15 cellular contexts compared by ENCODE assay signal in the genomic region with DNA sequence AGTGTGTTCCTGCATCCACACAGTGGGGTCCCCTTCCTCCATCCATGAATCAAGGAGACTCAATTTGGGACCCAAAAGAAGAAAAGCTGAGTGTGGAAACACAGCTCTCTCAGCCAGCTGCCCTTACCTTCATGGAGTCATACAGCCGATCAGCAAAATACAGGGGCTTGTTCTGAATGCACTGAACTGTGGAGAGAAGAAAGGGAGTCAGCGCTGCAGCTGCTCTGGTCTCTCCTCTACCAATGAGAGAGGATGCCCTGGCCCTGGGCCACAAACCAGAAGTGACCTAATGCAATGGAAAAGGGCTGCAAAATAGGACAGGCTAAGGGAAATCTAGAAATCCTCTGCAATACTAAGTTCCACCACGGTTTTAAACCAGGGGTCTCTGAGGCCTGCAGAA. TPM values are rescaled to one million over a fixed set of nuclear protein-coding genes. Genes with fewer than 3 reads are reported as not detected.
DNase-seq lines count a peak whose midpoint lies in the region; ATAC-seq and TF ChIP-seq lines count a peak whose summit lies in the region.
"Had no signal": no experiment of that assay in that cellular context is flagged by ENCODE, and none has a peak within 500 bp of the region (broad histone marks: within the 10 kb centered on the region; RNA-seq: fewer than 3 reads in every experiment).

No MANE protein-coding gene starts in this region.

- H3K27ac ChIP-seq in epithelial cell of prostate, result peak overlapping the region; percentile 40
- H3K27ac ChIP-seq: SJSA1 had no signal

- H3K4me1 Mint-ChIP-seq in activated CD8-positive, alpha-beta T cell treated with anti-CD3 and anti-CD28 coated beads, Interleukin-2, amount 10 ng/mL, durations not matched to agents 7 days and 5 days (ENCODE audit: low read depth), result peaks cover 3% of the 10 kb centered on the region
- no peaks in the 10 kb centered on the region for H3K4me1 Mint-ChIP-seq in activated CD8-positive, alpha-beta T cell treated with anti-CD3 and anti-CD28 coated beads for 36 hours (ENCODE audit: low read depth)
- H3K4me1 Mint-ChIP-seq: activated B cell treated with CpG ODN at 0.5 μM for 24 hours had no signal

- intact Hi-C loops in activated CD8-positive, alpha-beta T cell treated with anti-CD3 and anti-CD28 coated beads for 36 hours (cut with micrococcal nuclease), result no loop called here

- no peak for DNase-seq in activated CD8-positive, alpha-beta T cell treated with anti-CD3 and anti-CD28 coated beads, Interleukin-2, amount 10 ng/mL, durations not matched to agents 7 days and 5 days
- no peak for DNase-seq in activated CD8-positive, alpha-beta T cell treated with anti-CD3 and anti-CD28 coated beads for 36 hours
- DNase-seq in NCI-H774 (lab: John Stamatoyannopoulos, UW) (peak; percentile 18), epithelial cell of prostate (ENCODE audit: low read depth, low spot score) (no peak), cerebellar nuclear complex (lab: John Stamatoyannopoulos, UW) (no peak), GM13977 (ENCODE audit: low spot score) (no peak)
- DNase-seq: activated B cell treated with CpG ODN at 0.5 μM for 24 hours; activated T-cell treated with anti-CD3 and anti-CD28 coated beads, Interleukin-2, amount 50 U/mL, for 48 hours; aorta; EL; endodermal cell; NCI-H446 had no signal

- no peaks in the 10 kb centered on the region for H3K9me3 Mint-ChIP-seq in activated CD8-positive, alpha-beta T cell treated with anti-CD3 and anti-CD28 coated beads, Interleukin-2, amount 10 ng/mL, durations not matched to agents 7 days and 5 days (ENCODE audit: insufficient read depth)
- peaks cover 5% of the 10 kb centered on the region for H3K9me3 Mint-ChIP-seq in activated CD8-positive, alpha-beta T cell treated with anti-CD3 and anti-CD28 coated beads for 36 hours
- H3K9me3 Mint-ChIP-seq: activated B cell treated with CpG ODN at 0.5 μM for 24 hours had no signal

- H3K4me3 Mint-ChIP-seq in activated CD8-positive, alpha-beta T cell treated with anti-CD3 and anti-CD28 coated beads, Interleukin-2, amount 10 ng/mL, durations not matched to agents 7 days and 5 days, result no peak overlapping the region
- H3K4me3 Mint-ChIP-seq in activated CD8-positive, alpha-beta T cell treated with anti-CD3 and anti-CD28 coated beads for 36 hours, result no peak overlapping the region
- H3K4me3 Mint-ChIP-seq: activated B cell treated with CpG ODN at 0.5 μM for 24 hours, endodermal cell had no signal

- TF ChIP-seq CTCF in activated CD8-positive, alpha-beta T cell treated with anti-CD3 and anti-CD28 coated beads for 36 hours (IDR thresholded peaks at IDR 0.05), result no peak
- no peak for TF ChIP-seq CTCF in GM13977 (IDR thresholded peaks at IDR 0.05; ENCODE audit: extremely low read depth, insufficient read depth, missing control alignments)

- H3K36me3 Mint-ChIP-seq in activated CD8-positive, alpha-beta T cell treated with anti-CD3 and anti-CD28 coated beads, Interleukin-2, amount 10 ng/mL, durations not matched to agents 7 days and 5 days (ENCODE audit: low read depth), result peaks cover 86% of the 10 kb centered on the region
- H3K36me3 Mint-ChIP-seq in activated CD8-positive, alpha-beta T cell treated with anti-CD3 and anti-CD28 coated beads for 36 hours (ENCODE audit: low read depth), result peaks cover 41% of the 10 kb centered on the region

- in situ Hi-C loops in GM13977 (cut with MboI; ENCODE audit: low pct_unique_long_range_greater_than_20kb, low sequenced_read_pairs, unreplicated experiment), result no loop called here

- ATAC-seq in activated CD8-positive, alpha-beta T cell treated with anti-CD3 and anti-CD28 coated beads, Interleukin-2, amount 10 ng/mL, durations not matched to agents 7 days and 5 days, result no peak
- ATAC-seq in activated CD8-positive, alpha-beta T cell treated with anti-CD3 and anti-CD28 coated beads for 36 hours, result no peak
- no peak for ATAC-seq in HG03378 (IDR thresholded peaks at IDR 0.05; ENCODE audit: unreplicated experiment)
- ATAC-seq in HG02759 (IDR thresholded peaks at IDR 0.05; ENCODE audit: unreplicated experiment), result no peak

- no peaks in the 10 kb centered on the region for H3K27me3 Mint-ChIP-seq in activated CD8-positive, alpha-beta T cell treated with anti-CD3 and anti-CD28 coated beads, Interleukin-2, amount 10 ng/mL, durations not matched to agents 7 days and 5 days (ENCODE audit: low read depth)
- H3K27me3 Mint-ChIP-seq in activated CD8-positive, alpha-beta T cell treated with anti-CD3 and anti-CD28 coated beads for 36 hours, result no peaks in the 10 kb centered on the region
- H3K27me3 Mint-ChIP-seq: activated B cell treated with CpG ODN at 0.5 μM for 24 hours had no signal

- peak overlapping the region; percentile 16 for H3K27ac Mint-ChIP-seq in activated CD8-positive, alpha-beta T cell treated with anti-CD3 and anti-CD28 coated beads, Interleukin-2, amount 10 ng/mL, durations not matched to agents 7 days and 5 days
- no peak overlapping the region for H3K27ac Mint-ChIP-seq in activated CD8-positive, alpha-beta T cell treated with anti-CD3 and anti-CD28 coated beads for 36 hours
- H3K27ac Mint-ChIP-seq: activated B cell treated with CpG ODN at 0.5 μM for 24 hours, endodermal cell had no signal

- CTCF ChIA-PET in activated CD8-positive, alpha-beta T cell treated with anti-CD3 and anti-CD28 coated beads, Interleukin-2, amount 10 ng/mL, durations not matched to agents 7 days and 5 days (lab: Charles Lee), result no interaction called here
- CTCF ChIA-PET in activated CD8-positive, alpha-beta T cell treated with anti-CD3 and anti-CD28 coated beads for 36 hours (lab: Charles Lee), result interaction anchor here (1.9 kb wide), 2 partner anchors 8 to 9 kb away, joined by 4 to 6 read pairs; no protein-coding TSS in a partner anchor

- POLR2A ChIA-PET in activated CD8-positive, alpha-beta T cell treated with anti-CD3 and anti-CD28 coated beads, Interleukin-2, amount 10 ng/mL, durations not matched to agents 7 days and 5 days (lab: Charles Lee), result no interaction called here
- POLR2A ChIA-PET in activated CD8-positive, alpha-beta T cell treated with anti-CD3 and anti-CD28 coated beads for 36 hours (lab: Charles Lee), result no interaction called here

RNA-seq across cellular contexts. Expression of a gene that starts 46.7 kb away (rescaled TPM):
- total RNA-seq in activated CD8-positive, alpha-beta T cell treated with anti-CD3 and anti-CD28 coated beads, Interleukin-2, amount 10 ng/mL, durations not matched to agents 7 days and 5 days, result 100 to 1,000 TPM; 368 to 375 TPM
- 10 to 100 TPM; 57.9 to 60.2 TPM for total RNA-seq in activated CD8-positive, alpha-beta T cell treated with anti-CD3 and anti-CD28 coated beads for 36 hours

Comparison
In these comparisons a context has a peak if more than half of its experiments do, and no peak if none do; other contexts are left out.
1. RNA of a gene that starts 46.7 kb away (total RNA-seq): 368 to 375 TPM in activated CD8-positive, alpha-beta T cell treated with anti-CD3 and anti-CD28 coated beads, Interleukin-2, amount 10 ng/mL, durations not matched to agents 7 days and 5 days; 57.9 to 60.2 TPM in activated CD8-positive, alpha-beta T cell treated with anti-CD3 and anti-CD28 coated beads for 36 hours; every median in the first group is over 4 times any median in the second.